Comparison of ENCODE assay signal across 8 cellular contexts in the genomic region with DNA sequence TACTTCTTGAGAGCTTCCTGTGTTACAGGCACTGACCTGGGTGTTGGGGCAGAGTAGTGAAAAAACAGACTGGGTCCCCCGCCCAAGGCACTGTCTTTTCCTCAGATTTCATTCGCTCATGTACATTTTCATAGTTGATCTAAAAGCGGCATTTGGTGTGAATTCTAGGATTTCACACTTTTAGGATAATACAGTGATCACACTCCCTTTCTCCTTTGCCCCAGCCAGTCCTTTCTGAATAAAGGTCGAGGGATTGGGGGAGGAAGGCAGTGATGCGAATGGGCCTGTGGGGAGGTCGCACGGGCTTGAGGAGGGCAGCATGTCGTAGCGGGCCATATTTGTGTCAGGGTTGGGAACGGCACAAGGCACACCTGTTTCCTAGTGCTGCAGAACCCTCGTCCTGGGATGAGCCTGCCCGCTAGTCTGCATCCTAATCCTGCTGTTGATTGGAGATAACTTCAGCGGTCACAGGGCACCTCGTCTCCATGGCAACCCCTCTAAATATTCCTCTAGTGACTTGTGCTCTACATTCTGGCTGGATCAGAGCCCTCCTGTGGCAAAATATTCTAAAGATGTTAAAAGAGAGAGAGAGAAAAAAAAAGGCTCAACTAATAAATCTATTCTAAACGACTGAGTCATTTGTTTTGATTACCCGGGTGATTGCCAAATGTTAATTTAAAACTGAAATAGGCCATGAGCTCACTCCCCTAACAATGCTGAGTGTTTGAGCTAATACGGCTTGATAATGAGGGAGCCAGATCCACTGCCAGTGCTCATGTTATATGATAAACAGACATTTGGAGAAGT. TPM values are rescaled to one million over a fixed set of nuclear protein-coding genes. Genes with fewer than 3 reads are reported as not detected.
A peak's percentile ranks its signal among the peaks of the same experiment; 100 is the strongest.
DNase-seq lines count a peak whose midpoint lies in the region; ATAC-seq, FAIRE-seq and TF ChIP-seq lines count a peak whose summit lies in the region.

No MANE protein-coding gene starts in this region.

- H3K9ac ChIP-seq in mesendoderm (ENCODE audit: low read length), result no peak overlapping the region

- TF ChIP-seq CTCF in D721Med (IDR thresholded peaks at IDR 0.05; ENCODE audit: insufficient read depth, missing control alignments), result no peak

- no peak overlapping the region for H2BK5ac ChIP-seq in mesendoderm (ENCODE audit: low read length)

- no peak overlapping the region for H3K4me3 Mint-ChIP-seq in natural killer cell treated with Interleukin-12 subunit alpha and Interleukin-12 subunit beta and Interleukin-15 and Interleukin-18, amount 100 ng/mL, for 72 hours

- H3K23ac ChIP-seq in mesendoderm (ENCODE audit: low read length), result no peak overlapping the region

- H3K9me3 Mint-ChIP-seq in natural killer cell treated with Interleukin-12 subunit alpha and Interleukin-12 subunit beta and Interleukin-15 and Interleukin-18, amount 100 ng/mL, for 72 hours, result no peaks in the 10 kb centered on the region

- no peak overlapping the region for H3K4me3 ChIP-seq in mesendoderm (ENCODE audit: low read length)

- no peaks in the 10 kb centered on the region for H3K27me3 ChIP-seq in mesendoderm (ENCODE audit: insufficient read depth, low read length, poor library complexity)

- H3K36me3 Mint-ChIP-seq in natural killer cell treated with Interleukin-12 subunit alpha and Interleukin-12 subunit beta and Interleukin-15 and Interleukin-18, amount 100 ng/mL, for 72 hours, result no peaks in the 10 kb centered on the region

- H3K79me1 ChIP-seq in mesendoderm (ENCODE audit: low read length), result no peaks in the 10 kb centered on the region

- no peak overlapping the region for H3K18ac ChIP-seq in mesendoderm (ENCODE audit: low read length)

- H3K27me3 Mint-ChIP-seq in natural killer cell treated with Interleukin-12 subunit alpha and Interleukin-12 subunit beta and Interleukin-15 and Interleukin-18, amount 100 ng/mL, for 72 hours, result peaks cover 0 to 10% of the 10 kb centered on the region in 2 donors

- no peaks in the 10 kb centered on the region for H3K36me3 ChIP-seq in mesendoderm (ENCODE audit: control insufficient read depth, insufficient read depth, low read length)

- H3K4me1 Mint-ChIP-seq in natural killer cell treated with Interleukin-12 subunit alpha and Interleukin-12 subunit beta and Interleukin-15 and Interleukin-18, amount 100 ng/mL, for 72 hours (ENCODE audit: low read depth in 2 of 2), result no peaks in the 10 kb centered on the region

- no peak overlapping the region for H3K27ac Mint-ChIP-seq in natural killer cell treated with Interleukin-12 subunit alpha and Interleukin-12 subunit beta and Interleukin-15 and Interleukin-18, amount 100 ng/mL, for 72 hours

- ATAC-seq in GM21423 (IDR thresholded peaks at IDR 0.05; ENCODE audit: unreplicated experiment), result no peak
- no peak for ATAC-seq in HG03175 (IDR thresholded peaks at IDR 0.05; ENCODE audit: unreplicated experiment)
- ATAC-seq in natural killer cell treated with Interleukin-12 subunit alpha and Interleukin-12 subunit beta and Interleukin-15 and Interleukin-18, amount 100 ng/mL, for 72 hours, result no peak

- no peak for FAIRE-seq in D721Med (lab: Jason Lieb, UNC)

- no peak overlapping the region for H3K56ac ChIP-seq in mesendoderm (ENCODE audit: low read length)

- H4K5ac ChIP-seq in mesendoderm (ENCODE audit: low read length), result no peak overlapping the region

- no peaks in the 10 kb centered on the region for H3K4me1 ChIP-seq in mesendoderm (ENCODE audit: control insufficient read depth, low read depth, low read length)

- WGBS in mesendoderm (ENCODE audit: extremely low coverage, insufficient coverage, low lambda C conversion rate), result no CpG with 5 or more reads among the region's 17 CpGs

- no peaks in the 10 kb centered on the region for H3K79me2 ChIP-seq in mesendoderm (ENCODE audit: control insufficient read depth, insufficient read depth, low read length)

- H4K8ac ChIP-seq in mesendoderm (ENCODE audit: low read depth, low read length), result no peak overlapping the region

- DNase-seq in AG08395 (ENCODE audit: low spot score), result peak; percentile 89
- DNase-seq in NCI-H2171 (lab: John Stamatoyannopoulos, UW), result peak; percentile 14
- peak; percentile 68 for DNase-seq in ecto neural progenitor cell (ENCODE audit: low spot score)
- peak; percentile 95 for DNase-seq in mesendoderm
- no peak for DNase-seq in D721Med (ENCODE audit: insufficient read length, low spot score)
- no peak for DNase-seq in natural killer cell treated with Interleukin-12 subunit alpha and Interleukin-12 subunit beta and Interleukin-15 and Interleukin-18, amount 100 ng/mL, for 72 hours (ENCODE audit: low spot score)

- H2BK120ac ChIP-seq in mesendoderm (ENCODE audit: low read depth, low read length), result no peak overlapping the region

- H2AK5ac ChIP-seq in mesendoderm (ENCODE audit: low read length), result no peak overlapping the region

- no peak overlapping the region for H2BK15ac ChIP-seq in mesendoderm (replicated peaks; ENCODE audit: low read depth)

- H3K4ac ChIP-seq in mesendoderm (ENCODE audit: low read depth, low read length), result no peak overlapping the region

- no peak overlapping the region for H3K4me2 ChIP-seq in mesendoderm (ENCODE audit: low read length)

- H3K27ac ChIP-seq in mesendoderm (ENCODE audit: low read depth, low read length), result no peak overlapping the region

RNA-seq across cellular contexts. Expression of a gene that starts 21.8 kb away (rescaled TPM):
- 17.6 TPM for polyA plus RNA-seq in mesendoderm (2013, experiment 1 of 2)
- polyA plus RNA-seq in mesendoderm (2013, experiment 2 of 2), result 18.1 TPM
- total RNA-seq in natural killer cell treated with Interleukin-12 subunit alpha and Interleukin-12 subunit beta and Interleukin-15 and Interleukin-18, amount 100 ng/mL, for 72 hours, result 1 to 10 TPM; 2.9 to 6.7 TPM

Comparison
In these comparisons a context has a peak if more than half of its experiments do, and no peak if none do; other contexts are left out.
1. DNase-seq: peak in AG08395 (single experiment), NCI-H2171 (single experiment), ecto neural progenitor cell (single experiment) and mesendoderm (single experiment); none in D721Med (single experiment) and natural killer cell treated with Interleukin-12 subunit alpha and Interleukin-12 subunit beta and Interleukin-15 and Interleukin-18, amount 100 ng/mL, for 72 hours (single experiment).